ENCODE assay signal across 9 cellular contexts in the genomic region with DNA sequence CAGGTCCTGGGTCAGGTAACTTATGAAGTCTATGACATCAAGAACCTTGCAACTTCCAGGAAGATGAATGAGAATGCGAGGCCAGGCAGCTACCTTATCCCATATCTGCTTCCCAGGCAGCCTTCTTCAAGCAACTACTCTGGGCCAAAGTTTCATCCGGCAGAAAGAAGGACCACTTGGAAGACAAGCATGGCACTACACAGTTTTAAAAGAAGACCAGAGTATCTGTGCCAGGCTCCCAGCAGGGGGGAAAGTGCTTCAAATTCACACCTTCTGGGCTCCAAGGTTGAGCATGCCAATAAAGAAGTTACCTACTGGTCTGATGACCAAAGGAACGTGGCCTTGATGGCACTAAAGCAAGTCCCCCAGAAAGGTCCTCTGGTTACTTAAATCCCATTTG.
DNase-seq lines count a peak whose midpoint lies in the region; ATAC-seq, FAIRE-seq and TF ChIP-seq lines count a peak whose summit lies in the region.
"Had no signal": no experiment of that assay in that cellular context is flagged by ENCODE, and none has a peak within 500 bp of the region (broad histone marks: within the 10 kb centered on the region; RNA-seq: fewer than 3 reads in every experiment).

No MANE protein-coding gene starts in this region.

- TF ChIP-seq POLR2A in H54 (IDR thresholded peaks at IDR 0.05; ENCODE audit: low read depth, low read length): no peak

- H3K27me3 Mint-ChIP-seq in HFFc6 (ENCODE audit: insufficient read depth): peaks cover 7% of the 10 kb centered on the region
- H3K27me3 Mint-ChIP-seq in activated T-helper 17 cell treated with anti-CD3 and anti-CD28 coated beads, Interleukin-2, amount 50 U/mL, for 72 hours: no peaks in the 10 kb centered on the region
- H3K27me3 Mint-ChIP-seq in stimulated activated naive B cell treated with anti-CD40 and anti-IgM and Interleukin-4, amounts not matched to agents 10 μg/mL and 1 μg/mL and 100 μg/mL, for 72 hours: no peaks in the 10 kb centered on the region

- TF ChIP-seq CTCF in HFFc6 (IDR thresholded peaks at IDR 0.05): no peak
- no peak for TF ChIP-seq CTCF in hepatocyte (IDR thresholded peaks at IDR 0.05; ENCODE audit: poor library complexity)
- TF ChIP-seq CTCF in omental fat pad (IDR thresholded peaks at IDR 0.05): no peak

- H3K4me1 ChIP-seq in hepatocyte (ENCODE audit: insufficient read depth): peaks cover 44% of the 10 kb centered on the region

- no peak for ATAC-seq in activated T-helper 17 cell treated with anti-CD3 and anti-CD28 coated beads, Interleukin-2, amount 50 U/mL, for 72 hours (replicated peaks)
- no peak for ATAC-seq in stimulated activated naive B cell treated with anti-CD40 and anti-IgM and Interleukin-4, amounts not matched to agents 10 μg/mL and 1 μg/mL and 100 μg/mL, for 72 hours (replicated peaks)
- ATAC-seq in HG03045 (IDR thresholded peaks at IDR 0.05; ENCODE audit: unreplicated experiment): no peak
- ATAC-seq in omental fat pad (ENCODE audit: low FRiP score): no peak
- ATAC-seq in GM19467 (IDR thresholded peaks at IDR 0.05; ENCODE audit: unreplicated experiment): no peak

- no peaks in the 10 kb centered on the region for H4K20me1 ChIP-seq in hepatocyte (ENCODE audit: insufficient read depth, poor library complexity, severe bottlenecking)

- peaks cover 21% of the 10 kb centered on the region for H3K36me3 Mint-ChIP-seq in HFFc6 (ENCODE audit: low read depth)
- peaks cover 63% of the 10 kb centered on the region for H3K36me3 Mint-ChIP-seq in activated T-helper 17 cell treated with anti-CD3 and anti-CD28 coated beads, Interleukin-2, amount 50 U/mL, for 72 hours (ENCODE audit: low read depth)
- peaks cover 17 to 32% of the 10 kb centered on the region in 2 donors for H3K36me3 Mint-ChIP-seq in stimulated activated naive B cell treated with anti-CD40 and anti-IgM and Interleukin-4, amounts not matched to agents 10 μg/mL and 1 μg/mL and 100 μg/mL, for 72 hours

- 97% methylated on average over 3 of the region's 3 CpGs for WGBS in hepatocyte (ENCODE audit: low lambda C conversion rate, missing lambda C conversion rate)

- no peaks in the 10 kb centered on the region for H3K9me3 ChIP-seq in hepatocyte (ENCODE audit: low read depth)

- no peaks in the 10 kb centered on the region for H3K9me3 Mint-ChIP-seq in HFFc6
- H3K9me3 Mint-ChIP-seq in activated T-helper 17 cell treated with anti-CD3 and anti-CD28 coated beads, Interleukin-2, amount 50 U/mL, for 72 hours: no peaks in the 10 kb centered on the region
- no peaks in the 10 kb centered on the region for H3K9me3 Mint-ChIP-seq in stimulated activated naive B cell treated with anti-CD40 and anti-IgM and Interleukin-4, amounts not matched to agents 10 μg/mL and 1 μg/mL and 100 μg/mL, for 72 hours
- H3K9me3 Mint-ChIP-seq: H9 had no signal

- H2AFZ ChIP-seq in hepatocyte: no peak overlapping the region

- no peaks in the 10 kb centered on the region for H3K9me2 ChIP-seq in hepatocyte (replicated peaks; ENCODE audit: insufficient read depth)

- peaks cover 43% of the 10 kb centered on the region for H3K79me2 ChIP-seq in hepatocyte

- H3K4me2 ChIP-seq in hepatocyte: peak overlapping the region; percentile 65

- H3K27ac ChIP-seq in hepatocyte: peak overlapping the region; percentile 93

- no peaks in the 10 kb centered on the region for H3K36me3 ChIP-seq in hepatocyte (replicated peaks; ENCODE audit: insufficient read depth, low read depth)

- DNase-seq in HFFc6 (no peak), hepatocyte (ENCODE audit: low spot score) (no peak), H54 (ENCODE audit: insufficient read length, low spot score) (no peak), omental fat pad (ENCODE audit: low spot score) (no peak)
- DNase-seq in stimulated activated naive B cell treated with anti-CD40 and anti-IgM and Interleukin-4, amounts not matched to agents 10 μg/mL and 1 μg/mL and 100 μg/mL, for 72 hours: no peak
- DNase-seq: H9 had no signal

- no peak for FAIRE-seq in H54 (lab: Jason Lieb, UNC)

- H3K27ac Mint-ChIP-seq in HFFc6: peak overlapping the region; percentile 99
- H3K27ac Mint-ChIP-seq in activated T-helper 17 cell treated with anti-CD3 and anti-CD28 coated beads, Interleukin-2, amount 50 U/mL, for 72 hours: peak overlapping the region; percentile 96
- peak overlapping the region; percentile 95 for H3K27ac Mint-ChIP-seq in stimulated activated naive B cell treated with anti-CD40 and anti-IgM and Interleukin-4, amounts not matched to agents 10 μg/mL and 1 μg/mL and 100 μg/mL, for 72 hours
- H3K27ac Mint-ChIP-seq: H9 had no signal

- H3K4me3 Mint-ChIP-seq in HFFc6: peak overlapping the region; percentile 85
- H3K4me3 Mint-ChIP-seq in activated T-helper 17 cell treated with anti-CD3 and anti-CD28 coated beads, Interleukin-2, amount 50 U/mL, for 72 hours: peak overlapping the region; percentile 82
- H3K4me3 Mint-ChIP-seq in stimulated activated naive B cell treated with anti-CD40 and anti-IgM and Interleukin-4, amounts not matched to agents 10 μg/mL and 1 μg/mL and 100 μg/mL, for 72 hours: peak overlapping the region; percentile 79 to 94
- H3K4me3 Mint-ChIP-seq: H9 had no signal

- H3K4me1 Mint-ChIP-seq in HFFc6 (ENCODE audit: low read depth): peaks cover 80% of the 10 kb centered on the region
- H3K4me1 Mint-ChIP-seq in activated T-helper 17 cell treated with anti-CD3 and anti-CD28 coated beads, Interleukin-2, amount 50 U/mL, for 72 hours: peaks cover 66% of the 10 kb centered on the region
- H3K4me1 Mint-ChIP-seq in stimulated activated naive B cell treated with anti-CD40 and anti-IgM and Interleukin-4, amounts not matched to agents 10 μg/mL and 1 μg/mL and 100 μg/mL, for 72 hours: peaks cover 57 to 98% of the 10 kb centered on the region in 2 donors

- H3K4me3 ChIP-seq in hepatocyte: no peak overlapping the region

- no peaks in the 10 kb centered on the region for H3K27me3 ChIP-seq in hepatocyte
